8 cellular contexts compared by ENCODE assay signal in genomic region chr2:208266641-208267335, GRCh38. TPM values are rescaled to one million over a fixed set of nuclear protein-coding genes. Genes with fewer than 3 reads are reported as not detected.
DNase-seq lines count a peak whose midpoint lies in the region; ATAC-seq and TF ChIP-seq lines count a peak whose summit lies in the region.

No MANE protein-coding gene starts in this region.

- peaks cover 8% of the 10 kb centered on the region for H3K36me3 Mint-ChIP-seq in CD4-positive, CD25-positive, alpha-beta regulatory T cell
- H3K36me3 Mint-ChIP-seq in chondrocyte (ENCODE audit: low read depth) = peaks cover 7% of the 10 kb centered on the region

- peaks cover 6% of the 10 kb centered on the region for H3K27me3 Mint-ChIP-seq in CD4-positive, CD25-positive, alpha-beta regulatory T cell
- H3K27me3 Mint-ChIP-seq in chondrocyte (ENCODE audit: low read depth) = no peaks in the 10 kb centered on the region

- no peak for ATAC-seq in CD4-positive, CD25-positive, alpha-beta regulatory T cell (ENCODE audit: low read depth in 2 of 2)
- peak; percentile 5 for ATAC-seq in GM21381 (IDR thresholded peaks at IDR 0.05; ENCODE audit: unreplicated experiment)

- peak overlapping the region; percentile 96 to 99 (median 98) for H3K4me3 Mint-ChIP-seq in CD4-positive, CD25-positive, alpha-beta regulatory T cell
- H3K4me3 Mint-ChIP-seq in chondrocyte (ENCODE audit: unreplicated experiment) = peak overlapping the region; percentile 89

- peak overlapping the region; percentile 97 for H3K4me3 ChIP-seq in CD4-positive, CD25-positive, alpha-beta regulatory T cell (ENCODE audit: low read depth, low read length)
- H3K4me3 ChIP-seq in muscle layer of duodenum (ENCODE audit: low read depth in 1 of 2, low read length in 2 of 2) = peak overlapping the region; percentile 87 to 93

- H3K27ac Mint-ChIP-seq in CD4-positive, CD25-positive, alpha-beta regulatory T cell = peak overlapping the region; percentile 95 to 99 (median 96)
- H3K27ac Mint-ChIP-seq in chondrocyte (ENCODE audit: unreplicated experiment) = peak overlapping the region; percentile 99

- no peaks in the 10 kb centered on the region for H3K9me3 ChIP-seq in CD4-positive, CD25-positive, alpha-beta regulatory T cell (ENCODE audit: control insufficient read depth in 2 of 2, low read length in 2 of 2)
- H3K9me3 ChIP-seq in KOPT-K1 (ENCODE audit: insufficient read depth, low read length, poor library complexity, severe bottlenecking) (no peaks in the 10 kb centered on the region), muscle layer of duodenum (ENCODE audit: control insufficient read depth in 1 of 2, low read length in 2 of 2) (no peaks in the 10 kb centered on the region)

- H3K36me3 ChIP-seq in CD4-positive, CD25-positive, alpha-beta regulatory T cell (ENCODE audit: control insufficient read depth, insufficient read depth, low read length) = peaks cover 6% of the 10 kb centered on the region
- H3K36me3 ChIP-seq in KOPT-K1 (ENCODE audit: insufficient read depth, low read length) (peaks cover 14% of the 10 kb centered on the region), muscle layer of duodenum (ENCODE audit: control insufficient read depth in 1 of 2, insufficient read depth in 2 of 2, low read length in 2 of 2) (peaks cover 0 to 5% of the 10 kb centered on the region in 2 donors)

- peak overlapping the region; percentile 87 for H3K27ac ChIP-seq in CD4-positive, CD25-positive, alpha-beta regulatory T cell (ENCODE audit: insufficient read depth, low read length, poor library complexity, severe bottlenecking)
- H3K27ac ChIP-seq in KOPT-K1 (ENCODE audit: low read depth, low read length, poor library complexity, severe bottlenecking) = peak overlapping the region; percentile 97
- H3K27ac ChIP-seq in muscle layer of duodenum (ENCODE audit: low read length) = peak overlapping the region; percentile 96

- H3K4me1 ChIP-seq in CD4-positive, CD25-positive, alpha-beta regulatory T cell (ENCODE audit: control insufficient read depth, insufficient read depth, low read length, poor library complexity, severe bottlenecking) = peaks cover 44% of the 10 kb centered on the region
- H3K4me1 ChIP-seq in muscle layer of duodenum (ENCODE audit: control insufficient read depth in 1 of 2, insufficient read depth in 2 of 2, low read length in 2 of 2) = peaks cover 9 to 37% of the 10 kb centered on the region in 2 donors

- peaks cover 13 to 66% (median 44%) of the 10 kb centered on the region in 4 donors for H3K4me1 Mint-ChIP-seq in CD4-positive, CD25-positive, alpha-beta regulatory T cell
- H3K4me1 Mint-ChIP-seq in chondrocyte (ENCODE audit: low read depth) = peaks cover 33% of the 10 kb centered on the region

- H3K9me3 Mint-ChIP-seq in CD4-positive, CD25-positive, alpha-beta regulatory T cell = no peaks in the 10 kb centered on the region
- H3K9me3 Mint-ChIP-seq in chondrocyte (ENCODE audit: low read depth) = peaks cover 4% of the 10 kb centered on the region

- TF ChIP-seq CTCF in chondrocyte (IDR thresholded peaks at IDR 0.05) (no peak), GM10266 (IDR thresholded peaks at IDR 0.05; ENCODE audit: control insufficient read depth, insufficient read depth, low read depth, missing control alignments) (no peak)

- no peaks in the 10 kb centered on the region for H3K27me3 ChIP-seq in CD4-positive, CD25-positive, alpha-beta regulatory T cell (ENCODE audit: control insufficient read depth, insufficient read depth, low read length)
- no peaks in the 10 kb centered on the region for H3K27me3 ChIP-seq in muscle layer of duodenum (ENCODE audit: low read depth, low read length)

- peak in 2 of 3 donors; percentile 8 to 48 for DNase-seq in CD4-positive, CD25-positive, alpha-beta regulatory T cell
- DNase-seq in chondrocyte (ENCODE audit: low spot score) (no peak), NCI-H2196 treated with DMSO at 0.1 percent for 48 hours (lab: John Stamatoyannopoulos, UW; ENCODE audit: unreplicated experiment) (no peak), GM10266 (ENCODE audit: extremely low spot score) (no peak)
- DNase-seq in stimulated activated CD4-positive, alpha-beta T cell treated with anti-CD3 and anti-CD28 coated beads, Interleukin-2, amount 100 ng/mL, for 48 hours = no peak

RNA-seq across cellular contexts. Expression of gene PIKFYVE, which starts 0.7 kb away (rescaled TPM):
- total RNA-seq in CD4-positive, CD25-positive, alpha-beta regulatory T cell = 43.5 TPM
- polyA plus RNA-seq in CD4-positive, CD25-positive, alpha-beta regulatory T cell = 1 to 10 TPM; 5.2 to 7.6 (median 5.9) TPM
- total RNA-seq in chondrocyte = 24.7 to 29.3 TPM (median 28.3 TPM) in 3 replicates

RNA-seq across cellular contexts. Expression of gene IDH1, which starts 11.9 kb away (rescaled TPM):
- 8.8 TPM for total RNA-seq in CD4-positive, CD25-positive, alpha-beta regulatory T cell
- 10 to 100 TPM in 1 of 4 donors, 1 to 10 TPM in 3; 8.1 to 10.4 (median 9.1) TPM for polyA plus RNA-seq in CD4-positive, CD25-positive, alpha-beta regulatory T cell
- 68.5 to 78.2 TPM (median 75.9 TPM) in 3 replicates for total RNA-seq in chondrocyte

Comparison
In these comparisons a context has a peak if more than half of its experiments do, and no peak if none do; other contexts are left out.
1. DNase-seq: peak in CD4-positive, CD25-positive, alpha-beta regulatory T cell (2 of 3); none in chondrocyte (single experiment), stimulated activated CD4-positive, alpha-beta T cell treated with anti-CD3 and anti-CD28 coated beads, Interleukin-2, amount 100 ng/mL, for 48 hours (0 of 2), NCI-H2196 treated with DMSO at 0.1 percent for 48 hours (single experiment) and GM10266 (single experiment).
2. Peak in every context shown above with its lines, with median percentiles within 50 percentile points of each other: H3K27ac ChIP-seq.